Comparison of ENCODE assay signal across 8 cellular contexts in the genomic region with DNA sequence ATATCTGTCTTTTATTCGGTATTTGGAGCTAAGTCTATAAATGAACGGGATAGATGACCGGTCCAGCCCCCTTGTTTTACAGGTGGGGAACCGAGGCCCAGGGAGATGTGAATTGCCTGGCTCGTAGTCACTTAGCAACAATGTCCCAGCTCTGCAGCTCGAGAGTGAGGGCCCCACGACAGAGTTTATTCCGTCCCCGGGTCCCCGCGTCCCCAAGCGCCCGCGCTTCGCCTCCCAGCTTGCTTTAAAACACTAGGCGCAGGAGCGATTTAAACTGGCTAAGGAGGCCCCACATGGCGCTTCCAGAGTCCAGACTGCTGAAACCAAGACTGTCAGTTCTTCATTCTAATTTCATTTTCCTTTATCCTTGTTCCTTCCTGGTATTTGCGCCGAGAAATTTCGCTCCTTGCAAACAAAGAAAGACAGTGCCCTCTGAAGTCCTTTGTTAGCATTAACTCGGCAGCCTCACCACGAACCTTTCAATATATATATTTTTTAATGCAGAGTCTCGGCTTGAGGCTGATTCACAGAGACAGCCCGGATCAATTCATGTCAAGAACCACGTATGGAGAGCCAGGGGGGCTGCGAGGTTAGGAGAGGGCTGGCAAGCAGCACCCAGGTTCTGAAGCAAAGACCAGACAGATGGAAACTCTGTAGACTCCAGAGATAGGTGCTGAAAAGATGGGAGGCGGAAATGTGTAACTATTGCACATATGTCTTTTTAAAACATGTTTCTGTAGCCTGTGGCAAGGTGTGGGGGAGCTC. TPM values are rescaled to one million over a fixed set of nuclear protein-coding genes. Genes with fewer than 3 reads are reported as not detected.
DNase-seq lines count a peak whose midpoint lies in the region; ATAC-seq and TF ChIP-seq lines count a peak whose summit lies in the region.

No MANE protein-coding gene starts in this region.

- peaks cover 33% of the 10 kb centered on the region for H4K20me1 ChIP-seq in neural progenitor cell (ENCODE audit: low read depth)

- H3K36me3 Mint-ChIP-seq in activated naive CD4-positive, alpha-beta T cell treated with anti-CD3 and anti-CD28 coated beads, Interleukin-2, amount 50 U/mL, for 72 hours = no peaks in the 10 kb centered on the region
- H3K36me3 Mint-ChIP-seq in neural progenitor cell = peaks cover 3% of the 10 kb centered on the region

- H3K27me3 ChIP-seq in foreskin keratinocyte = no peaks in the 10 kb centered on the region
- no peaks in the 10 kb centered on the region for H3K27me3 ChIP-seq in neural progenitor cell

- peaks cover 40% of the 10 kb centered on the region for H3K4me1 Mint-ChIP-seq in neural progenitor cell

- H3K27ac Mint-ChIP-seq in activated naive CD4-positive, alpha-beta T cell treated with anti-CD3 and anti-CD28 coated beads, Interleukin-2, amount 50 U/mL, for 72 hours = no peak overlapping the region
- H3K27ac Mint-ChIP-seq in neural progenitor cell = peak overlapping the region; percentile 94

- DNase-seq in activated naive CD4-positive, alpha-beta T cell treated with Interleukin-2 at 50 U/mL for 16 hours = peak; percentile 21
- DNase-seq in activated naive CD4-positive, alpha-beta T cell treated with anti-CD3 and anti-CD28 coated beads, Interleukin-2, amount 50 U/mL, for 72 hours (ENCODE audit: low spot score in 2 of 2) = no peak
- DNase-seq in NCI-H446 treated with DMSO at 0.1 percent for 48 hours (lab: John Stamatoyannopoulos, UW) = peak; percentile 56
- DNase-seq in activated T-cell treated with anti-CD3 and anti-CD28 coated beads, Interleukin-2, amount 50 U/mL, for 48 hours = peak; percentile 36 to 47
- DNase-seq in foreskin keratinocyte = peak; percentile 67 to 81
- peak; percentile 55 for DNase-seq in neural progenitor cell (ENCODE audit: low spot score)
- no peak for DNase-seq in HuH-7.5 (ENCODE audit: low spot score)

- H3F3A ChIP-seq in neural progenitor cell (ENCODE audit: low read depth) = peaks cover 14% of the 10 kb centered on the region

- peaks cover 35% of the 10 kb centered on the region for H3K79me2 ChIP-seq in neural progenitor cell (ENCODE audit: low read depth)

- peak overlapping the region; percentile 96 for H3K4me3 ChIP-seq in neural progenitor cell

- TF ChIP-seq CTCF in foreskin keratinocyte (conservative IDR thresholded peaks at IDR 0.05) = peak; percentile 90
- peak; percentile 37 for TF ChIP-seq CTCF in neural progenitor cell (IDR thresholded peaks at IDR 0.05)

- H3K4me1 ChIP-seq in foreskin keratinocyte = peaks cover 36% of the 10 kb centered on the region
- peaks cover 28% of the 10 kb centered on the region for H3K4me1 ChIP-seq in neural progenitor cell

- peak overlapping the region; percentile 91 for H3K4me2 ChIP-seq in neural progenitor cell

- H3K36me3 ChIP-seq in neural progenitor cell = no peaks in the 10 kb centered on the region

- H3K27me3 Mint-ChIP-seq in neural progenitor cell (ENCODE audit: insufficient read depth, low read depth) = peaks cover 5% of the 10 kb centered on the region

- no peaks in the 10 kb centered on the region for H3K9me3 Mint-ChIP-seq in activated naive CD4-positive, alpha-beta T cell treated with anti-CD3 and anti-CD28 coated beads, Interleukin-2, amount 50 U/mL, for 72 hours
- H3K9me3 Mint-ChIP-seq in neural progenitor cell = no peaks in the 10 kb centered on the region

- H3K9me3 ChIP-seq in neural progenitor cell (ENCODE audit: low read depth) = no peaks in the 10 kb centered on the region

- peak overlapping the region; percentile 67 for H3K27ac ChIP-seq in foreskin keratinocyte
- no peak overlapping the region for H3K27ac ChIP-seq in neural progenitor cell

- H3K4me3 Mint-ChIP-seq in neural progenitor cell = peak overlapping the region; percentile 96

- no peak for ATAC-seq in activated naive CD4-positive, alpha-beta T cell treated with anti-CD3 and anti-CD28 coated beads, Interleukin-2, amount 50 U/mL, for 72 hours
- ATAC-seq in foreskin keratinocyte (no peak), GM19324 (IDR thresholded peaks at IDR 0.05; ENCODE audit: low FRiP score, unreplicated experiment) (no peak)

- H2AFZ ChIP-seq in neural progenitor cell (replicated peaks) = peak overlapping the region; percentile 77

- no peak overlapping the region for H3K9ac ChIP-seq in neural progenitor cell

RNA-seq across cellular contexts. Expression of gene ENC1, which starts 1.4 kb away (rescaled TPM):
- under 1 TPM; 0.75 to 0.99 TPM for total RNA-seq in activated naive CD4-positive, alpha-beta T cell treated with anti-CD3 and anti-CD28 coated beads, Interleukin-2, amount 50 U/mL, for 72 hours
- 46.5 and 52.3 TPM in 2 replicates for total RNA-seq in foreskin keratinocyte
- polyA plus RNA-seq in foreskin keratinocyte = 14.5 and 15.5 TPM in 2 replicates
- 73.8 and 146 TPM in 2 replicates for total RNA-seq in neural progenitor cell (ENCODE audit: low replicate concordance)

RNA-seq across cellular contexts. Expression of gene HEXB, which starts 43.1 kb away (rescaled TPM):
- total RNA-seq in activated naive CD4-positive, alpha-beta T cell treated with anti-CD3 and anti-CD28 coated beads, Interleukin-2, amount 50 U/mL, for 72 hours = 10 to 100 TPM; 47.1 to 71.3 TPM
- total RNA-seq in foreskin keratinocyte (111 and 129 TPM in 2 replicates), neural progenitor cell (ENCODE audit: low replicate concordance) (56.3 and 65.6 TPM in 2 replicates)
- 106 and 122 TPM in 2 replicates for polyA plus RNA-seq in foreskin keratinocyte

Comparison
In these comparisons a context has a peak if more than half of its experiments do, and no peak if none do; other contexts are left out.
1. DNase-seq: peak in activated naive CD4-positive, alpha-beta T cell treated with Interleukin-2 at 50 U/mL for 16 hours (single experiment), NCI-H446 treated with DMSO at 0.1 percent for 48 hours (single experiment), activated T-cell treated with anti-CD3 and anti-CD28 coated beads, Interleukin-2, amount 50 U/mL, for 48 hours (2 of 2), foreskin keratinocyte (2 of 2) and neural progenitor cell (single experiment); none in activated naive CD4-positive, alpha-beta T cell treated with anti-CD3 and anti-CD28 coated beads, Interleukin-2, amount 50 U/mL, for 72 hours (0 of 2) and HuH-7.5 (single experiment).
2. RNA of gene ENC1, which starts 1.4 kb away (total RNA-seq): 73.8 to 146 TPM in neural progenitor cell and 46.5 to 52.3 TPM in foreskin keratinocyte; 0.75 to 0.99 TPM in activated naive CD4-positive, alpha-beta T cell treated with anti-CD3 and anti-CD28 coated beads, Interleukin-2, amount 50 U/mL, for 72 hours; every median in the first group is over 10 times any median in the second.